8 cellular contexts compared by ENCODE assay signal in the genomic region with DNA sequence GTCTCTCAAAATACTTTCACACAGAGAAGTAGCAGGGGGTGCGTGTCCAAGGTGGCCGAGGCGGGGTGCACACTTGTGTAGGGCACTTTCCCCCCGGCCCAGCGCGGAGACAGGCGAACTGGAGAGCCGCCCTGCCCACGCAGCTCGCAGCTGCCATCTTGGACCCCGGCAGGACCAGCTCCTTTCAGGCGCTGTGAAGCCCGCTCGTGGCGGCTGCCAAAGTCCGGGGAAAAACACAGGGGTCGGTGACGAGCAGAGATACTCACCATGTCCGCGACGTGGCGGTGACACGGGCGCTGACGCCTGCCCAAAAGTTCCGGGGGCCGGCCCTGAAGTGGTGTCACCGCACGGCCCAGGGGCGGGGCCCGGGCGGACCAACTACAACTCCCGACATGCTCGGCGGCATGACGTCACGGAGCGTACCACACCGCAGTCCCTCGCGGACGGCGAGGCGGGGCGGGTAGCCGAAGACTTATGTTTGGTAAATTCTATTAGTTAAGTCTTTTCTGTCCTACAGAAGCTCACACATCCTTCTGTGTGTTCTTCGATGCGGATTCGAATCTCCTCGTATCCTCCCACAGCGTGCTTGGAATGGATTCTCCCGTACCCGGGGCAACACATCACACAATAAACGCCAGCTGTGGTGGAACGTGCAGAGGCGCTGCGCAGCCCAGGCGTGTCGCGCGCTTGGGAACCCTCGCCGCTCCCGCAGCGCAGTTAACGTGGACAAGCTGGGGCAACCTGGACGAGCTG. TPM values are rescaled to one million over a fixed set of nuclear protein-coding genes. Genes with fewer than 3 reads are reported as not detected.
DNase-seq lines count a peak whose midpoint lies in the region; ATAC-seq, FAIRE-seq and TF ChIP-seq lines count a peak whose summit lies in the region.

A gene with protein sequence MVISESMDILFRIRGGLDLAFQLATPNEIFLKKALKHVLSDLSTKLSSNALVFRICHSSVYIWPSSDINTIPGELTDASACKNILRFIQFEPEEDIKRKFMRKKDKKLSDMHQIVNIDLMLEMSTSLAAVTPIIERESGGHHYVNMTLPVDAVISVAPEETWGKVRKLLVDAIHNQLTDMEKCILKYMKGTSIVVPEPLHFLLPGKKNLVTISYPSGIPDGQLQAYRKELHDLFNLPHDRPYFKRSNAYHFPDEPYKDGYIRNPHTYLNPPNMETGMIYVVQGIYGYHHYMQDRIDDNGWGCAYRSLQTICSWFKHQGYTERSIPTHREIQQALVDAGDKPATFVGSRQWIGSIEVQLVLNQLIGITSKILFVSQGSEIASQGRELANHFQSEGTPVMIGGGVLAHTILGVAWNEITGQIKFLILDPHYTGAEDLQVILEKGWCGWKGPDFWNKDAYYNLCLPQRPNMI (minus strand): TSS at position 365 of the 753 bp plus-strand sequence. CDS start 96 bp downstream, at position 269.

- TF ChIP-seq CTCF in GM20000 (IDR thresholded peaks at IDR 0.05; ENCODE audit: extremely low read depth, missing control alignments) (no peak), H1 (IDR thresholded peaks at IDR 0.05; ENCODE audit: control extremely low read depth in 1 of 3, insufficient read depth in 1 of 3, low read depth in 1 of 3, low read length in 3 of 3) (no peak)

- peaks cover 0 to 4% (median 3%) of the 10 kb centered on the region in 4 experiments; a peak in 2 of 8 replicates for H3K36me3 ChIP-seq in H1 (ENCODE audit: control insufficient read depth in 2 of 4, insufficient read depth in 4 of 4, low read length in 3 of 4)

- H3K4me2 ChIP-seq in H1 (ENCODE audit: insufficient read depth in 1 of 2, low read depth in 2 of 2, low read length in 2 of 2) = peak within 1 kb of the TSS; percentile 84 to 85

- H3K27me3 Mint-ChIP-seq in memory B cell = peaks cover 3% of the 10 kb centered on the region

- no peak within 1 kb of the TSS for H2AK5ac ChIP-seq in H1 (ENCODE audit: low read depth, low read length)

- WGBS in H1 (ENCODE audit: extremely low coverage in 1 of 2, insufficient coverage in 1 of 2, insufficient read length in 1 of 2, insufficient replicate concordance in 2 of 2, low coverage in 1 of 2, low lambda C conversion rate in 2 of 2, missing lambda C conversion rate in 1 of 2), 2 experiments = 1% methylated on average over 66 of the region's 67 CpGs; no CpG with 5 or more reads in 1 of the 2 experiments

- H2BK5ac ChIP-seq in H1 (ENCODE audit: low read depth, low read length) = peak within 1 kb of the TSS; percentile 100

- peak within 1 kb of the TSS; percentile 85 for H3K18ac ChIP-seq in H1 (ENCODE audit: extremely low read depth, low read length)

- peak in 1 of 2 experiments; percentile 7; a peak in 1 of 4 replicates for TF ChIP-seq RAD21 in H1 (IDR thresholded peaks at IDR 0.05 in 1 of 2, conservative IDR thresholded peaks at IDR 0.05 in 1 of 2; ENCODE audit: low read depth in 2 of 2, low read length in 2 of 2)

- H4K20me1 ChIP-seq in H1 (replicated peaks in 1 of 2; ENCODE audit: control insufficient read depth in 1 of 2, insufficient read depth in 2 of 2, low read length in 2 of 2) = no peaks in the 10 kb centered on the region

- peaks cover 20% of the 10 kb centered on the region for H3K4me1 Mint-ChIP-seq in memory B cell

- H3K27ac ChIP-seq in H1 (ENCODE audit: low read depth, low read length) = peak within 1 kb of the TSS; percentile 100

- H3K27ac Mint-ChIP-seq in memory B cell = peak within 1 kb of the TSS; percentile 96

- H2BK12ac ChIP-seq in H1 (ENCODE audit: low read depth, low read length) = peak within 1 kb of the TSS; percentile 98; the same call in 1 of the 2 replicates

- H3K4me1 ChIP-seq in H1 (replicated peaks in 1 of 4; ENCODE audit: control insufficient read depth in 3 of 4, insufficient read depth in 4 of 4, low read length in 3 of 4) = peaks cover 0 to 5% (median 2%) of the 10 kb centered on the region in 4 experiments; a peak in 3 of 7 replicates

- no peaks in the 10 kb centered on the region for H3K9me3 ChIP-seq in H1 (ENCODE audit: insufficient read depth in 2 of 2, low read depth in 1 of 2, low read length in 1 of 2)

- peak within 1 kb of the TSS; percentile 83 for H4K5ac ChIP-seq in H1 (ENCODE audit: insufficient read length, low read depth, low read length)

- H4K91ac ChIP-seq in H1 (replicated peaks; ENCODE audit: insufficient read length, low read length) = peak within 1 kb of the TSS; percentile 98

- FAIRE-seq in H1 (lab: Jason Lieb, UNC) = peak; percentile 48

- peak within 1 kb of the TSS; percentile 85 to 98 (median 90) for H3K4me3 ChIP-seq in H1 (ENCODE audit: extremely low read depth in 1 of 4, insufficient read depth in 2 of 4, low read depth in 3 of 4, low read length in 4 of 4)

- no peaks in the 10 kb centered on the region for H3K79me1 ChIP-seq in H1 (ENCODE audit: low read depth, low read length)

- peaks cover 8% of the 10 kb centered on the region for H3K36me3 Mint-ChIP-seq in memory B cell

- H3K23me2 ChIP-seq in H1 (ENCODE audit: low read depth, low read length) = peaks cover 9% of the 10 kb centered on the region

- H3K9me3 Mint-ChIP-seq in memory B cell = no peaks in the 10 kb centered on the region

- DNase-seq in COLO829 (ENCODE audit: low spot score) = peak; percentile 89
- DNase-seq in GM20000 (ENCODE audit: low spot score) = peak; percentile 87
- peak; percentile 90 for DNase-seq in HS-5 (ENCODE audit: low read depth)
- peak; percentile 72 to 86 for DNase-seq in NOMO-1 (lab: John Stamatoyannopoulos, UW; ENCODE audit: unreplicated experiment in 2 of 2)
- DNase-seq in activated CD8-positive, alpha-beta memory T cell treated with anti-CD3 and anti-CD28 coated beads for 48 hours (ENCODE audit: low read depth in 2 of 3, low spot score in 2 of 3) = peak; percentile 80 to 93 (median 85)
- peak; percentile 46 to 90 for DNase-seq in H1 (ENCODE audit: low read depth in 1 of 2, low spot score in 2 of 2)
- peak; percentile 91 to 98 for DNase-seq in memory B cell (ENCODE audit: low spot score in 2 of 2)
- DNase-seq in stimulated activated CD8-positive, alpha-beta memory T cell treated with anti-CD3 and anti-CD28 coated beads, Interleukin-12 subunit alpha, Interleukin-12 subunit beta, amount 100 ng/mL, for 1 hour (ENCODE audit: low read depth) = peak; percentile 80

- TF ChIP-seq EP300 in H1 (IDR thresholded peaks at IDR 0.05; ENCODE audit: borderline replicate concordance in 1 of 2, low read depth in 2 of 2, low read length in 2 of 2) = peak in 1 of 2 experiments; percentile 99; a peak in 2 of 3 replicates

- no peaks in the 10 kb centered on the region for H3K27me3 ChIP-seq in H1 (replicated peaks in 1 of 4; ENCODE audit: control insufficient read depth in 3 of 4, extremely low read depth in 1 of 4, insufficient read depth in 3 of 4, low read length in 3 of 4)

- peak within 1 kb of the TSS; percentile 86; the same call in 1 of the 2 replicates for H2BK20ac ChIP-seq in H1 (ENCODE audit: low read length)

- no peak within 1 kb of the TSS for H3K23ac ChIP-seq in H1 (ENCODE audit: insufficient read length)

- peak within 1 kb of the TSS; percentile 93 for H3K56ac ChIP-seq in H1 (replicated peaks; ENCODE audit: insufficient read length, low read depth, low read length)

- peak within 1 kb of the TSS; percentile 98 for H2BK120ac ChIP-seq in H1 (replicated peaks; ENCODE audit: low read depth, low read length)

- H3K14ac ChIP-seq in H1 (ENCODE audit: insufficient read length) = no peak within 1 kb of the TSS

- TF ChIP-seq POLR2A in H1 (IDR thresholded peaks at IDR 0.05; ENCODE audit: control extremely low read depth in 1 of 2, low read depth in 2 of 2, low read length in 2 of 2) = peak in 1 of 2 experiments; percentile 43; a peak in 1 of 3 replicates

- peak within 1 kb of the TSS; percentile 86 for H3K4me3 Mint-ChIP-seq in memory B cell

- CTCF ChIA-PET in H1 (lab: Charles Lee; ENCODE audit: partially characterized antibody) = interaction anchor here (0.6 to 3.3 kb wide), 11 partner anchors 21 to 1716 kb away, joined by 3 to 16 read pairs (median 4); a partner anchor contains a TSS

- H3K4ac ChIP-seq in H1 (replicated peaks; ENCODE audit: insufficient read length, low read depth, low read length) = no peak within 1 kb of the TSS

- peak; percentile 84 for ATAC-seq in memory B cell (ENCODE audit: low read depth)

- H3K79me2 ChIP-seq in H1 (ENCODE audit: control insufficient read depth in 1 of 2, insufficient read depth in 2 of 2, low read length in 2 of 2) = peaks cover 4 to 10% of the 10 kb centered on the region in 2 experiments; a peak in 2 of 4 replicates

- peak within 1 kb of the TSS; percentile 64 to 100 (median 100) for H3K9ac ChIP-seq in H1 (replicated peaks in 1 of 4; ENCODE audit: extremely low read depth in 1 of 4, low read depth in 3 of 4, low read length in 3 of 4)

- POLR2A ChIA-PET in H1 (lab: Charles Lee; ENCODE audit: partially characterized antibody) = interaction anchor here (0.7 to 1.5 kb wide), 7 partner anchors 9 to 691 kb away, joined by 3 to 6 read pairs (median 3); a partner anchor contains a TSS

- peak within 1 kb of the TSS; percentile 98; the same call in 1 of the 2 replicates for H4K8ac ChIP-seq in H1 (ENCODE audit: extremely low read depth, insufficient read depth, low read length)

- H2AFZ ChIP-seq in H1 (ENCODE audit: low read length) = peak within 1 kb of the TSS; percentile 100

- H2BK15ac ChIP-seq in H1 (ENCODE audit: low read length) = no peak within 1 kb of the TSS

TF ChIP-seq in H1, 55 proteins besides CTCF, POLR2A, EP300 and RAD21 (continues in another document):
- TF ChIP-seq ZNF274 (IDR thresholded peaks at IDR 0.05; ENCODE audit: borderline replicate concordance, extremely low read depth, low read length) (no peak), EGR1 (IDR thresholded peaks at IDR 0.05; ENCODE audit: borderline replicate concordance, low read depth, low read length) (peak; percentile 31; the same call in 1 of the 2 replicates), JUND (IDR thresholded peaks at IDR 0.05; ENCODE audit: low read length) (peak; percentile 99), GABPA (IDR thresholded peaks at IDR 0.05; ENCODE audit: borderline replicate concordance, insufficient read depth, low read length) (no peak), CTBP2 (IDR thresholded peaks at IDR 0.05; ENCODE audit: borderline replicate concordance, insufficient read depth, insufficient read length, low read length) (peak; percentile 44), SP4 (IDR thresholded peaks at IDR 0.05; ENCODE audit: low read length) (peak; percentile 63; the same call in 1 of the 2 replicates), POU5F1 (IDR thresholded peaks at IDR 0.05; ENCODE audit: low read depth, low read length) (no peak), HDAC6 (IDR thresholded peaks at IDR 0.05; ENCODE audit: low read depth, low read length) (no peak)

RNA-seq across cellular contexts. Expression of the gene that starts here (rescaled TPM):
- total RNA-seq in H1 (2021; fragmentation: NEBNext Ultra II Directional; extraction: Animal tissue kit (Norgen Biotek cat#: 25700)) = 24.0 and 26.0 TPM in 2 replicates
- polyA plus RNA-seq in H1 (2011; rRNA removed) = 15.7 and 22.9 TPM in 2 replicates
- polyA plus RNA-seq in H1 (2011; cell fraction: cytosol; rRNA removed) = 28.6 TPM
- 8.4 TPM for polyA plus RNA-seq in H1 (2011; cell fraction: nucleus; rRNA removed)
- 30.8 to 43.4 TPM (median 31.2 TPM) in 4 replicates for polyA plus RNA-seq in H1 (2012, experiment 1 of 2)
- polyA plus RNA-seq in H1 (2012, experiment 2 of 2) = 4.5 TPM
- 17.6 TPM for polyA plus RNA-seq in H1 (2013, experiment 1 of 2)
- 18.5 TPM for polyA plus RNA-seq in H1 (2013, experiment 2 of 2)
- polyA minus RNA-seq in H1 (2011; rRNA and poly(A)+ RNA removed) = 23.2 and 34.1 TPM in 2 replicates
- 23.7 TPM for polyA minus RNA-seq in H1 (2011; cell fraction: cytosol; rRNA and poly(A)+ RNA removed)
- 26.7 TPM for polyA minus RNA-seq in H1 (2011; cell fraction: nucleus; rRNA and poly(A)+ RNA removed)

Comparison
In these comparisons a context has a peak if more than half of its experiments do, and no peak if none do; other contexts are left out.
1. Peak in every context shown above with its lines: DNase-seq, ATAC-seq, H3K4me3 ChIP-seq and H3K27ac ChIP-seq.